In genomic region chr11:2462092-2462985, GRCh38 we compare ENCODE assay signal across 19 cellular contexts. TPM values are rescaled to one million over a fixed set of nuclear protein-coding genes. Genes with fewer than 3 reads are reported as not detected.
DNase-seq lines count a peak whose midpoint lies in the region; ATAC-seq and TF ChIP-seq lines count a peak whose summit lies in the region.
"Had no signal": no experiment of that assay in that cellular context is flagged by ENCODE, and none has a peak within 500 bp of the region (broad histone marks: within the 10 kb centered on the region; RNA-seq: fewer than 3 reads in every experiment).

No MANE protein-coding gene starts in this region.

- H3K36me3 ChIP-seq in left lung (no peaks in the 10 kb centered on the region), spleen (no peaks in the 10 kb centered on the region), PC-9 (ENCODE audit: low read depth) (no peaks in the 10 kb centered on the region)

- H3K9me2 ChIP-seq in PC-9 (ENCODE audit: insufficient read depth) = no peaks in the 10 kb centered on the region

- H3K4me3 ChIP-seq in left lung (no peak overlapping the region), spleen (no peak overlapping the region), PC-9 (no peak overlapping the region)

- no peak overlapping the region for H2AFZ ChIP-seq in PC-9

- no peaks in the 10 kb centered on the region for H3K9me3 Mint-ChIP-seq in activated T-cell treated with anti-CD3 and anti-CD28 coated beads, Interleukin-2, amount 50 U/mL, for 24 hours
- H3K9me3 Mint-ChIP-seq: neural crest cell had no signal

- CTCF ChIA-PET in PC-9 (lab: Charles Lee) = no interaction called here

- no peak overlapping the region for H3K4me2 ChIP-seq in PC-9

- no peaks in the 10 kb centered on the region for H3K27me3 Mint-ChIP-seq in activated T-cell treated with anti-CD3 and anti-CD28 coated beads, Interleukin-2, amount 50 U/mL, for 24 hours

- POLR2A ChIA-PET in PC-9 (lab: Charles Lee; ENCODE audit: unreplicated experiment) = no interaction called here

- H3K9me3 ChIP-seq in left lung (no peaks in the 10 kb centered on the region), spleen (no peaks in the 10 kb centered on the region), PC-9 (ENCODE audit: insufficient read depth, low read depth) (no peaks in the 10 kb centered on the region)

- no peak overlapping the region for H3K27ac Mint-ChIP-seq in activated T-cell treated with anti-CD3 and anti-CD28 coated beads, Interleukin-2, amount 50 U/mL, for 24 hours

- ATAC-seq in left lung = no peak
- ATAC-seq: foreskin keratinocyte had no signal

- DNase-seq in activated T-cell treated with anti-CD3 and anti-CD28 coated beads, Interleukin-2, amount 50 U/mL, for 24 hours = peak; percentile 28
- DNase-seq in activated T-cell treated with anti-CD3 and anti-CD28 coated beads, Interleukin-2, amount 50 U/mL, for 1 hour = no peak
- DNase-seq in RPMI8226 (peak; percentile 45), left lung (no peak), spleen (peak; percentile 71), occipital lobe (lab: John Stamatoyannopoulos, UW) (no peak), PC-9 (no peak), NCI-H128 (lab: John Stamatoyannopoulos, UW; ENCODE audit: unreplicated experiment) (no peak)
- DNase-seq: ACHN, cortex of kidney, foreskin keratinocyte, Kasumi-1, NCI-H1417 treated with DMSO at 0.1 percent for 48 hours, NCI-H2171 treated with DMSO at 0.1 percent for 48 hours, retina had no signal

- H3K4me1 ChIP-seq in left lung = peaks cover 0 to 5% of the 10 kb centered on the region in 2 donors
- H3K4me1 ChIP-seq in spleen = peaks cover 10 to 66% (median 41%) of the 10 kb centered on the region in 6 donors
- no peaks in the 10 kb centered on the region for H3K4me1 ChIP-seq in PC-9 (replicated peaks; ENCODE audit: insufficient read depth)
- H3K4me1 ChIP-seq: foreskin keratinocyte had no signal

- H3K27ac ChIP-seq in left lung (peak overlapping the region; percentile 50 to 59), spleen (no peak overlapping the region), PC-9 (no peak overlapping the region)
- H3K27ac ChIP-seq: foreskin keratinocyte, RWPE1 had no signal

- no peaks in the 10 kb centered on the region for H4K20me1 ChIP-seq in PC-9 (ENCODE audit: insufficient read depth)

- H3K27me3 ChIP-seq in left lung = no peaks in the 10 kb centered on the region
- H3K27me3 ChIP-seq in spleen (replicated peaks in 1 of 7) = no peaks in the 10 kb centered on the region
- H3K27me3 ChIP-seq in PC-9 (ENCODE audit: insufficient read depth, low read depth) = peaks cover 3% of the 10 kb centered on the region; the same call in 1 of the 2 replicates
- H3K27me3 ChIP-seq: foreskin keratinocyte had no signal

- intact Hi-C loops in left lung (cut with DNase I) (no loop called here), spleen (cut with DNase I; ENCODE audit: low total_unique reads) (no loop called here), PC-9 (cut with micrococcal nuclease; ENCODE audit: unreplicated experiment) (no loop called here)

- TF ChIP-seq CTCF in left lung (IDR thresholded peaks at IDR 0.05) (no peak), spleen (IDR thresholded peaks at IDR 0.05 in 8 of 11, conservative IDR thresholded peaks at IDR 0.05 in 3 of 11) (no peak), PC-9 (conservative IDR thresholded peaks at IDR 0.05) (no peak)

- H3K4me1 Mint-ChIP-seq in activated T-cell treated with anti-CD3 and anti-CD28 coated beads, Interleukin-2, amount 50 U/mL, for 24 hours (ENCODE audit: low read depth) = peaks cover 51% of the 10 kb centered on the region
- H3K4me1 Mint-ChIP-seq: neural crest cell had no signal

- H3K4me3 Mint-ChIP-seq in activated T-cell treated with anti-CD3 and anti-CD28 coated beads, Interleukin-2, amount 50 U/mL, for 24 hours = no peak overlapping the region
- H3K4me3 Mint-ChIP-seq: neural crest cell had no signal

- H3K36me3 Mint-ChIP-seq in activated T-cell treated with anti-CD3 and anti-CD28 coated beads, Interleukin-2, amount 50 U/mL, for 24 hours (ENCODE audit: low read depth) = no peaks in the 10 kb centered on the region

- no peak for TF ChIP-seq POLR2A in spleen (IDR thresholded peaks at IDR 0.05)

- no peaks in the 10 kb centered on the region for H3F3A ChIP-seq in PC-9 (ENCODE audit: insufficient read depth, low read depth)

- no peaks in the 10 kb centered on the region for H3K79me2 ChIP-seq in PC-9 (ENCODE audit: low read depth)

- WGBS in spleen, 5 donors = 88 to 94% (median 92%) methylated on average over 16 to 20 of the region's 20 CpGs

- no TSS peak for BruUV-seq in PC-9 (replicated peaks; lab: Mats Ljungman, UMichigan)

RNA-seq across cellular contexts. Expression of gene KCNQ1, which starts 17.5 kb away (rescaled TPM):
- total RNA-seq in left lung (10 to 100 TPM; 33.7 to 37.7 TPM), spleen (10 to 100 TPM; 10.9 to 21.6 (median 18.3) TPM), occipital lobe (0.31 TPM), PC-9 (2021) (0.55 TPM in 1 of 2 replicates, not detected in the other)
- 1 to 10 TPM; 3.3 to 6.5 (median 3.6) TPM for polyA plus RNA-seq in spleen
- total RNA-seq: astrocyte, foreskin keratinocyte had no signal
- polyA plus RNA-seq: foreskin keratinocyte had no signal

RNA-seq across cellular contexts. Expression of gene TRPM5, which starts 18.0 kb away (rescaled TPM):
- not detected for total RNA-seq in left lung
- under 1 TPM in 3 of 7 donors, not detected in 4; 0.10 to 0.16 (median 0.15) TPM for total RNA-seq in spleen
- polyA plus RNA-seq in spleen = under 1 TPM; 0.02 to 0.28 (median 0.19) TPM
- not detected for total RNA-seq in occipital lobe
- not detected in 2 replicates for total RNA-seq in PC-9 (2021)
- total RNA-seq: astrocyte, foreskin keratinocyte had no signal
- polyA plus RNA-seq: foreskin keratinocyte, liver had no signal

Comparison
In these comparisons a context has a peak if more than half of its experiments do, and no peak if none do; other contexts are left out.
1. DNase-seq: peak in activated T-cell treated with anti-CD3 and anti-CD28 coated beads, Interleukin-2, amount 50 U/mL, for 24 hours (single experiment), RPMI8226 (single experiment) and spleen (single experiment); none in activated T-cell treated with anti-CD3 and anti-CD28 coated beads, Interleukin-2, amount 50 U/mL, for 1 hour (single experiment), left lung (0 of 2), occipital lobe (single experiment), PC-9 (0 of 2) and NCI-H128 (single experiment).
2. H3K27ac ChIP-seq: peak in left lung (2 of 2); none in spleen (0 of 8) and PC-9 (single experiment).